8 cellular contexts compared by ENCODE assay signal in the genomic region with DNA sequence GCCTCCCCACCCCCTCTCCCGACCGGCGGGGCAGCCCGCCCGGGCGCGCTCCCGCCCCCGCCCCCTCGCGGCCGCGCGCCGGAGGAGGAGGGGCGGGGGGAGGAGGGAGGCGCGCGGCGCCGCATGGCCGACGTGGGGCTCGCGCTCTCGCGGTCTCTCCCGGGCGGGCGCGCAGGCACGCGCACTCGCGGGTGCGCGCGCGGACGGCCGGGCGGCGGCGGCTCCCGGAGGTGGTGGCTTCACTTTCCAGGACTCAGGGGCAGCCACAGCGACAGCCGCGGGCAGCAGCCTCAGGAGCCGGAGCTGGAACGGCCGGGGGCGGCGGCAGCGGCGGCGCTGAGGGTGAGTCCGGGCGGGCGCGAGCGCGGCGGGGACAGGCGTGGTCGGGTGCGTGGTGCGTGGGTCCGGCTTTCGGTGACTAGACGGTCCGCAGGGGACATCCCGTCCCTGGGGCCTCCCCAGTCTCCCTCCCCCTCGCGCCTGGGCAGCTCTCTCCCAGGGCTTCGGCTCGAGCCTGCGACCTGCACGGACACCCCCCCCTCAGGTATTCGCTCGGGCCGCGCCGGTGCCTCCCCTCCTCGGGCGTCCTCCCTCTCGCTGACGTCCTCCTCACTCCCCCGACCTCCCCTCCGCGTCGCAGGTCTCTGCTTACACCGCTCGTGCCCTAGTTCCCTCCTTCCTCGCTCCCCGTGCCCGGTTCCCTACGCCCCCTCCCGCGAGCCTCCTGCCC. TPM values are rescaled to one million over a fixed set of nuclear protein-coding genes. Genes with fewer than 3 reads are reported as not detected.
DNase-seq lines count a peak whose midpoint lies in the region; ATAC-seq and TF ChIP-seq lines count a peak whose summit lies in the region.

Gene UBE2E2 (plus strand): TSS at position 407 of the 730 bp plus-strand sequence.

- DNase-seq in BJ (ENCODE audit: low read depth) (peak; percentile 4), NT2/D1 (ENCODE audit: low read depth, low spot score) (no peak), fibroblast of pulmonary artery (ENCODE audit: low read depth) (peak; percentile 68), stromal cell of bone marrow (ENCODE audit: low read depth) (peak; percentile 47)
- peak; percentile 70 for DNase-seq in activated effector memory CD4-positive, alpha-beta T cell treated with anti-CD3 and anti-CD28 coated beads, Interleukin-2, amount 50 U/mL, for 16 hours
- DNase-seq in naive thymus-derived CD8-positive, alpha-beta T cell: peak; percentile 50 to 81 (median 68)

- H3K9ac ChIP-seq in NT2/D1 (ENCODE audit: insufficient read length, low read depth): peak within 1 kb of the TSS; percentile 89

- H3K27me3 ChIP-seq in BJ (ENCODE audit: control insufficient read depth, insufficient read depth, low read length): 0 out of 2 replicates have a peak, but pooled peaks cover 1% of the 10 kb centered on the region
- peaks cover 22% of the 10 kb centered on the region for H3K27me3 ChIP-seq in NT2/D1 (ENCODE audit: insufficient read depth, insufficient read length)

- H3K9me3 Mint-ChIP-seq in naive thymus-derived CD8-positive, alpha-beta T cell: no peaks in the 10 kb centered on the region

- POLR2A ChIA-PET in BJ (lab: Charles Lee): no interaction called here
- POLR2A ChIA-PET in naive thymus-derived CD8-positive, alpha-beta T cell (lab: Charles Lee): no interaction called here

- no peaks in the 10 kb centered on the region for H3K36me3 Mint-ChIP-seq in naive thymus-derived CD8-positive, alpha-beta T cell

- H3K27me3 Mint-ChIP-seq in naive thymus-derived CD8-positive, alpha-beta T cell: no peaks in the 10 kb centered on the region

- CTCF ChIA-PET in BJ (lab: Yijun Ruan, JAX): interaction anchor here (0.7 kb wide), 1 partner anchor 10 kb away, joined by 4 read pairs; no protein-coding TSS in a partner anchor

- peaks cover 5% of the 10 kb centered on the region for H3K4me1 ChIP-seq in NT2/D1 (ENCODE audit: insufficient read depth, insufficient read length)

- peak within 1 kb of the TSS; percentile 93 for H3K4me3 ChIP-seq in BJ (ENCODE audit: low read depth, low read length)
- H3K4me3 ChIP-seq in NT2/D1 (ENCODE audit: insufficient read length, low read depth): peak within 1 kb of the TSS; percentile 89
- H3K4me3 ChIP-seq in fibroblast of pulmonary artery (replicated peaks; ENCODE audit: low read depth, low read length): peak within 1 kb of the TSS; percentile 89

- H3K36me3 ChIP-seq in BJ (ENCODE audit: control insufficient read depth, insufficient read depth, low read length) (no peaks in the 10 kb centered on the region), NT2/D1 (ENCODE audit: insufficient read depth, insufficient read length, low read length) (no peaks in the 10 kb centered on the region)

- peak within 1 kb of the TSS; percentile 88 to 97 (median 95) for H3K4me3 Mint-ChIP-seq in naive thymus-derived CD8-positive, alpha-beta T cell

- H3K9me3 ChIP-seq in NT2/D1 (ENCODE audit: insufficient read depth, low read length): no peaks in the 10 kb centered on the region

- peak; percentile 71 for ATAC-seq in HG03280 (IDR thresholded peaks at IDR 0.05; ENCODE audit: unreplicated experiment)
- ATAC-seq in naive thymus-derived CD8-positive, alpha-beta T cell: peak; percentile 64 to 68

- TF ChIP-seq POLR2A in GM19193 (IDR thresholded peaks at IDR 0.05; ENCODE audit: extremely low read depth, insufficient read depth, insufficient read length): peak; percentile 65

- H3K27ac Mint-ChIP-seq in naive thymus-derived CD8-positive, alpha-beta T cell: peak within 1 kb of the TSS; percentile 75 to 97 (median 94)

- peaks cover 18 to 40% (median 26%) of the 10 kb centered on the region in 4 donors for H3K4me1 Mint-ChIP-seq in naive thymus-derived CD8-positive, alpha-beta T cell

- TF ChIP-seq CTCF in BJ (IDR thresholded peaks at IDR 0.05; ENCODE audit: insufficient read depth, low read depth, low read length) (no peak), fibroblast of pulmonary artery (IDR thresholded peaks at IDR 0.05; ENCODE audit: low read length, missing control alignments) (no peak)

RNA-seq across cellular contexts. Expression of gene UBE2E2, which starts in this region (rescaled TPM):
- 40.2 and 41.9 TPM in 2 replicates for polyA plus RNA-seq in BJ (2011; rRNA removed)
- polyA minus RNA-seq in BJ (2011; rRNA and poly(A)+ RNA removed): 14.6 and 18.8 TPM in 2 replicates
- total RNA-seq in naive thymus-derived CD8-positive, alpha-beta T cell: 10 to 100 TPM; 14.0 to 14.5 TPM
- 10 to 100 TPM; 12.5 to 19.6 (median 12.7) TPM for polyA plus RNA-seq in naive thymus-derived CD8-positive, alpha-beta T cell
